9 cellular contexts compared by ENCODE assay signal in the genomic region with DNA sequence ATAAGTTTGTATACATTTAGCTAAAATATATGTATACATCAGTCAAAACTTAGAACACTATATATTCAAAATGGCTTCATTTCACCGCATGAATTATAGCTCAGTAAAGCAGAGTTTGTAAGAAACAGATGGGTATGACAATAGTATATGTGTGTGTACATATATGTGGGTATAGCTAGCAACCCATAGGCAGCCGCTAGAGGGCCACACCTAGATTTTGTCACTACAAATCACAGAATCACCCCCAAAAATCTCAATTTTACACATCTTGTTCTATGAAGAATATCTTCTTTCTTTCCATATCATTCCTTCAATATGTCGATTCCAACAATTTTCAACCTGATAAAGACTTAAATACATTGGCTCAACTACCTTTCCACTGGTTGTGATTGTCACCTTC.
DNase-seq lines count a peak whose midpoint lies in the region; ATAC-seq, FAIRE-seq and TF ChIP-seq lines count a peak whose summit lies in the region.
"Had no signal": no experiment of that assay in that cellular context is flagged by ENCODE, and none has a peak within 500 bp of the region (broad histone marks: within the 10 kb centered on the region; RNA-seq: fewer than 3 reads in every experiment).

No MANE protein-coding gene starts in this region.

- peak; percentile 40 for DNase-seq in Jurkat, Clone E6-1 (ENCODE audit: low read depth, low spot score)
- DNase-seq in T47D (ENCODE audit: low read depth in 1 of 2, low spot score in 1 of 2) (peak; percentile 7 to 34), activated gamma-delta T cell treated with Interleukin-2 at 50 U/mL for 16 hours (no peak), D721Med (ENCODE audit: insufficient read length, low spot score) (no peak)
- DNase-seq: trophoblast cell had no signal

- peak; percentile 75 for TF ChIP-seq CTCF in GM12873 (IDR thresholded peaks at IDR 0.05; ENCODE audit: insufficient read depth, low read depth, low read length, missing control alignments)
- TF ChIP-seq CTCF in D721Med (IDR thresholded peaks at IDR 0.05; ENCODE audit: insufficient read depth, missing control alignments): no peak

- no peak overlapping the region for H3K4me3 ChIP-seq in Jurkat, Clone E6-1 (ENCODE audit: low read length)

- no peak for FAIRE-seq in D721Med (lab: Jason Lieb, UNC)

- in situ Hi-C loops in T47D (cut with HindIII; ENCODE audit: low pct_unique_long_range_greater_than_20kb, low sequenced_read_pairs): no loop called here

- ATAC-seq in GM21526 (IDR thresholded peaks at IDR 0.05; ENCODE audit: low FRiP score, unreplicated experiment): peak; percentile 97
- ATAC-seq in GM21381 (IDR thresholded peaks at IDR 0.05; ENCODE audit: unreplicated experiment): no peak
- no peak for ATAC-seq in HG03457 (IDR thresholded peaks at IDR 0.05; ENCODE audit: unreplicated experiment)

Comparison
In these comparisons a context has a peak if more than half of its experiments do, and no peak if none do; other contexts are left out.
1. DNase-seq: peak in Jurkat, Clone E6-1 (single experiment) and T47D (2 of 2); none in activated gamma-delta T cell treated with Interleukin-2 at 50 U/mL for 16 hours (single experiment) and D721Med (single experiment).